ENCODE assay signal across 1 cellular context in genomic region chr11:129067454-129067853, GRCh38.
TF ChIP-seq lines count a peak whose summit lies in the region.

No MANE protein-coding gene starts in this region.

TF ChIP-seq in HCT116, 20 proteins besides CTCF, POLR2A, EP300 and RAD21 (continued from another document):
- TF ChIP-seq, protein P1, sequence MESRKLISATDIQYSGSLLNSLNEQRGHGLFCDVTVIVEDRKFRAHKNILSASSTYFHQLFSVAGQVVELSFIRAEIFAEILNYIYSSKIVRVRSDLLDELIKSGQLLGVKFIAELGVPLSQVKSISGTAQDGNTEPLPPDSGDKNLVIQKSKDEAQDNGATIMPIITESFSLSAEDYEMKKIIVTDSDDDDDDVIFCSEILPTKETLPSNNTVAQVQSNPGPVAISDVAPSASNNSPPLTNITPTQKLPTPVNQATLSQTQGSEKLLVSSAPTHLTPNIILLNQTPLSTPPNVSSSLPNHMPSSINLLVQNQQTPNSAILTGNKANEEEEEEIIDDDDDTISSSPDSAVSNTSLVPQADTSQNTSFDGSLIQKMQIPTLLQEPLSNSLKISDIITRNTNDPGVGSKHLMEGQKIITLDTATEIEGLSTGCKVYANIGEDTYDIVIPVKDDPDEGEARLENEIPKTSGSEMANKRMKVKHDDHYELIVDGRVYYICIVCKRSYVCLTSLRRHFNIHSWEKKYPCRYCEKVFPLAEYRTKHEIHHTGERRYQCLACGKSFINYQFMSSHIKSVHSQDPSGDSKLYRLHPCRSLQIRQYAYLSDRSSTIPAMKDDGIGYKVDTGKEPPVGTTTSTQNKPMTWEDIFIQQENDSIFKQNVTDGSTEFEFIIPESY (IDR thresholded peaks at IDR 0.05; ENCODE audit: extremely low read depth, insufficient replicate concordance, low read length): no peak
- TF ChIP-seq EZH2phosphoT487 (IDR thresholded peaks at IDR 0.05; ENCODE audit: borderline replicate concordance) (no peak), EGR1 (IDR thresholded peaks at IDR 0.05; ENCODE audit: low read depth) (no peak), FOSL1 (IDR thresholded peaks at IDR 0.05; ENCODE audit: low read depth) (no peak), ZNF274 (IDR thresholded peaks at IDR 0.05; ENCODE audit: low read depth, low read length) (no peak), YY1 (IDR thresholded peaks at IDR 0.05; ENCODE audit: extremely low read depth, insufficient replicate concordance, low read depth, low read length) (no peak), JUND (IDR thresholded peaks at IDR 0.05) (no peak), EZH2 (IDR thresholded peaks at IDR 0.05) (no peak)
